Comparison of ENCODE assay signal across 1 cellular context in genomic region chr5:42074353-42074752, GRCh38.
A peak's percentile ranks its signal among the peaks of the same experiment; 100 is the strongest.
TF ChIP-seq lines count a peak whose summit lies in the region.

No MANE protein-coding gene starts in this region.

TF ChIP-seq in HepG2, 621 proteins besides CTCF, POLR2A, EP300 and RAD21 (continued from another document and continues in another):
- TF ChIP-seq TFDP1 (CRISPR knock-in tag; IDR thresholded peaks at IDR 0.05; ENCODE audit: borderline replicate concordance) = no peak
- TF ChIP-seq ZMYM2 (CRISPR knock-in tag; IDR thresholded peaks at IDR 0.05) = no peak
- TF ChIP-seq GFI1 (CRISPR knock-in tag; IDR thresholded peaks at IDR 0.05; ENCODE audit: borderline replicate concordance) = no peak
- TF ChIP-seq GPBP1L1 (CRISPR knock-in tag; IDR thresholded peaks at IDR 0.05) = no peak
- no peak for TF ChIP-seq ZMAT5 (CRISPR knock-in tag; IDR thresholded peaks at IDR 0.05; ENCODE audit: borderline replicate concordance, low read depth)
- TF ChIP-seq MAFK (conservative IDR thresholded peaks at IDR 0.05 in 1 of 2, IDR thresholded peaks at IDR 0.05 in 1 of 2; ENCODE audit: low read length in 2 of 2) = no peak
- no peak for TF ChIP-seq ZNF552 (CRISPR knock-in tag; IDR thresholded peaks at IDR 0.05; ENCODE audit: borderline replicate concordance)
- TF ChIP-seq KAT8 (CRISPR knock-in tag; IDR thresholded peaks at IDR 0.05) = no peak
- no peak for TF ChIP-seq ZNF850 (CRISPR knock-in tag; conservative IDR thresholded peaks at IDR 0.05)
- TF ChIP-seq ZBTB26 (CRISPR knock-in tag; IDR thresholded peaks at IDR 0.05; ENCODE audit: borderline replicate concordance) = no peak
- TF ChIP-seq KDM2A (CRISPR knock-in tag; IDR thresholded peaks at IDR 0.05; ENCODE audit: borderline replicate concordance, low read depth) = no peak
- TF ChIP-seq ZNF430 (CRISPR knock-in tag; IDR thresholded peaks at IDR 0.05) = no peak
- TF ChIP-seq MXD1 (CRISPR knock-in tag; IDR thresholded peaks at IDR 0.05) = no peak
- no peak for TF ChIP-seq ZBTB40 (IDR thresholded peaks at IDR 0.05)
- no peak for TF ChIP-seq ZBTB40 (CRISPR knock-in tag; IDR thresholded peaks at IDR 0.05)
- TF ChIP-seq ZNF138 (CRISPR knock-in tag; IDR thresholded peaks at IDR 0.05; ENCODE audit: low read depth) = no peak
- no peak for TF ChIP-seq RFX1 (IDR thresholded peaks at IDR 0.05)
- no peak for TF ChIP-seq ATF1 (CRISPR knock-in tag; IDR thresholded peaks at IDR 0.05)
- no peak for TF ChIP-seq ZSCAN9 (CRISPR knock-in tag; IDR thresholded peaks at IDR 0.05; ENCODE audit: borderline replicate concordance)
- no peak for TF ChIP-seq EED (CRISPR knock-in tag; IDR thresholded peaks at IDR 0.05)
- TF ChIP-seq ARID5B (CRISPR knock-in tag; IDR thresholded peaks at IDR 0.05) = peak; percentile 51; the same call in 1 of the 2 replicates
- no peak for TF ChIP-seq ZSCAN29 (CRISPR knock-in tag; conservative IDR thresholded peaks at IDR 0.05)
- TF ChIP-seq ATF3 (CRISPR knock-in tag; IDR thresholded peaks at IDR 0.05) = no peak
- TF ChIP-seq RBAK (CRISPR knock-in tag; IDR thresholded peaks at IDR 0.05) = no peak
- TF ChIP-seq MLX (CRISPR knock-in tag; IDR thresholded peaks at IDR 0.05) = no peak
- no peak for TF ChIP-seq ZNF629 (CRISPR knock-in tag; conservative IDR thresholded peaks at IDR 0.05)
- TF ChIP-seq ZNF775 (CRISPR knock-in tag; IDR thresholded peaks at IDR 0.05; ENCODE audit: borderline replicate concordance) = no peak
- no peak for TF ChIP-seq MED13 (CRISPR knock-in tag; IDR thresholded peaks at IDR 0.05)
- no peak for TF ChIP-seq BATF2 (CRISPR knock-in tag; IDR thresholded peaks at IDR 0.05)
- no peak for TF ChIP-seq ZNF704 (CRISPR knock-in tag; IDR thresholded peaks at IDR 0.05; ENCODE audit: borderline replicate concordance)
- 0 out of 2 replicates have a peak, but pooled peaks have one; percentile 30 for TF ChIP-seq PAXIP1 (CRISPR knock-in tag; conservative IDR thresholded peaks at IDR 0.05)
- peak; percentile 22; the same call in 1 of the 2 replicates for TF ChIP-seq TCF7 (IDR thresholded peaks at IDR 0.05; ENCODE audit: low read depth)
